35 cellular contexts compared by ENCODE assay signal in genomic region chr20:15328084-15328483, GRCh38.
"Had no signal": no experiment of that assay in that cellular context is flagged by ENCODE, and none has a peak within 500 bp of the region (broad histone marks: within the 10 kb centered on the region; RNA-seq: fewer than 3 reads in every experiment).

No MANE protein-coding gene starts in this region.

- H3K4me3 Mint-ChIP-seq: activated CD4-positive, alpha-beta memory T cell treated with anti-CD3 and anti-CD28 coated beads for 36 hours; activated CD4-positive, alpha-beta T cell treated with anti-CD3 and anti-CD28 coated beads for 36 hours; activated CD4-positive, alpha-beta T cell treated with anti-CD3 and anti-CD28 coated beads, Interleukin-2, amount 10 ng/mL, durations not matched to agents 24 days and 14 days; activated CD8-positive, alpha-beta memory T cell treated with anti-CD3 and anti-CD28 coated beads, Interleukin-2, amount 10 ng/mL, durations not matched to agents 7 days and 5 days; activated CD8-positive, alpha-beta T cell treated with anti-CD3 and anti-CD28 coated beads, Interleukin-2, amount 10 ng/mL, durations not matched to agents 7 days and 5 days; activated naive CD4-positive, alpha-beta T cell treated with anti-CD3 and anti-CD28 coated beads for 36 hours; activated naive CD4-positive, alpha-beta T cell treated with anti-CD3 and anti-CD28 coated beads, Interleukin-2, amount 50 U/mL, for 24 hours; activated naive CD8-positive, alpha-beta T cell treated with anti-CD3 and anti-CD28 coated beads for 36 hours; activated naive CD8-positive, alpha-beta T cell treated with anti-CD3 and anti-CD28 coated beads, Interleukin-2, amount 50 U/mL, for 24 hours; activated T-helper 1 cell treated with anti-CD3 and anti-CD28 coated beads, Interleukin-12 subunit alpha, Interleukin-12 subunit beta, Interleukin-2, Interleukin-4 antibody, amounts not matched to agents 30 ng/mL and 10 ng/mL and 1 ng/mL, durations not matched to agents 14 hours and 24 hours and 36 hours; brain; central memory CD8-positive, alpha-beta T cell; dendritic cell treated with granulocyte-macrophage colony-stimulating factor and Interleukin-4, amounts not matched to agents 40 ng/mL and 50 ng/mL, for 4 days; endodermal cell; T-helper 17 cell; T-helper 2 cell treated with Interferon-gamma antibody and Interleukin-4, amounts not matched to agents 5 μg/mL and 100 μg/mL, for 36 hours had no signal

- H3K36me3 Mint-ChIP-seq: activated CD4-positive, alpha-beta memory T cell treated with anti-CD3 and anti-CD28 coated beads for 36 hours; activated CD8-positive, alpha-beta memory T cell treated with anti-CD3 and anti-CD28 coated beads, Interleukin-2, amount 10 ng/mL, durations not matched to agents 7 days and 5 days; activated naive CD4-positive, alpha-beta T cell treated with anti-CD3 and anti-CD28 coated beads, Interleukin-2, amount 50 U/mL, for 24 hours; activated naive CD8-positive, alpha-beta T cell treated with anti-CD3 and anti-CD28 coated beads for 36 hours; brain had no signal

- H3K4me1 Mint-ChIP-seq: activated CD4-positive, alpha-beta T cell treated with anti-CD3 and anti-CD28 coated beads for 36 hours; activated CD4-positive, alpha-beta T cell treated with anti-CD3 and anti-CD28 coated beads, Interleukin-2, amount 10 ng/mL, durations not matched to agents 24 days and 14 days; activated CD8-positive, alpha-beta memory T cell treated with anti-CD3 and anti-CD28 coated beads, Interleukin-2, amount 10 ng/mL, durations not matched to agents 7 days and 5 days; activated naive CD4-positive, alpha-beta T cell treated with anti-CD3 and anti-CD28 coated beads, Interleukin-2, amount 50 U/mL, for 24 hours; activated naive CD8-positive, alpha-beta T cell treated with anti-CD3 and anti-CD28 coated beads for 36 hours; activated naive CD8-positive, alpha-beta T cell treated with anti-CD3 and anti-CD28 coated beads, Interleukin-2, amount 50 U/mL, for 24 hours; brain; central memory CD8-positive, alpha-beta T cell; endodermal cell; T-helper 17 cell had no signal

- H3K27ac ChIP-seq: adrenal gland, coronary artery, dorsolateral prefrontal cortex had no signal

- H3K9me3 Mint-ChIP-seq: activated naive CD4-positive, alpha-beta T cell treated with anti-CD3 and anti-CD28 coated beads, Interleukin-2, amount 50 U/mL, for 24 hours; endodermal cell had no signal

- H3K4me3 ChIP-seq: adrenal gland, breast epithelium, coronary artery, dorsolateral prefrontal cortex had no signal

- H3K27me3 ChIP-seq: adrenal gland, breast epithelium, dorsolateral prefrontal cortex had no signal

- H3K9me3 ChIP-seq: adrenal gland, breast epithelium had no signal

- DNase-seq: activated CD4-positive, alpha-beta memory T cell treated with anti-CD3 and anti-CD28 coated beads for 36 hours; activated CD4-positive, alpha-beta T cell treated with anti-CD3 and anti-CD28 coated beads for 36 hours; activated CD4-positive, alpha-beta T cell treated with anti-CD3 and anti-CD28 coated beads, Interleukin-2, amount 10 ng/mL, durations not matched to agents 24 days and 14 days; activated CD4-positive, CD25-positive, alpha-beta regulatory T cell; activated CD4-positive, CD25-positive, alpha-beta regulatory T cell treated with anti-CD3 and anti-CD28 coated beads, Interleukin-2, amount 50 U/mL, for 72 hours; activated CD8-positive, alpha-beta memory T cell treated with anti-CD3 and anti-CD28 coated beads, Interleukin-2, amount 10 ng/mL, durations not matched to agents 7 days and 5 days; activated CD8-positive, alpha-beta memory T cell treated with anti-CD3 and anti-CD28 coated beads, Interleukin-2, amount 50 U/mL, for 4 hours; activated CD8-positive, alpha-beta T cell treated with anti-CD3 and anti-CD28 coated beads, Interleukin-2, amount 10 ng/mL, durations not matched to agents 7 days and 5 days; activated effector memory CD4-positive, alpha-beta T cell treated with anti-CD3 and anti-CD28 coated beads, Interleukin-2, amount 50 U/mL, for 16 hours; activated naive CD4-positive, alpha-beta T cell treated with anti-CD3 and anti-CD28 coated beads for 36 hours; activated naive CD8-positive, alpha-beta T cell treated with anti-CD3 and anti-CD28 coated beads for 36 hours; activated naive CD8-positive, alpha-beta T cell treated with anti-CD3 and anti-CD28 coated beads, Interleukin-2, amount 50 U/mL, for 24 hours; activated T-cell treated with anti-CD3 and anti-CD28 coated beads, Interleukin-2, amount 50 U/mL, for 1 hour; activated T-cell treated with anti-CD3 and anti-CD28 coated beads, Interleukin-2, amount 50 U/mL, for 48 hours; adrenal gland; amygdala; aorta; dorsolateral prefrontal cortex; effector memory CD4-positive, alpha-beta T cell; endodermal cell; foreskin fibroblast; head of caudate nucleus; T-helper 1 cell; T-helper 17 cell; T1000 had no signal

- H3K36me3 ChIP-seq: adrenal gland, breast epithelium had no signal

- ATAC-seq: activated CD4-positive, alpha-beta T cell treated with anti-CD3 and anti-CD28 coated beads for 36 hours; activated CD8-positive, alpha-beta memory T cell treated with anti-CD3 and anti-CD28 coated beads, Interleukin-2, amount 10 ng/mL, durations not matched to agents 7 days and 5 days; activated CD8-positive, alpha-beta T cell treated with anti-CD3 and anti-CD28 coated beads, Interleukin-2, amount 10 ng/mL, durations not matched to agents 7 days and 5 days; activated naive CD8-positive, alpha-beta T cell treated with anti-CD3 and anti-CD28 coated beads, Interleukin-2, amount 50 U/mL, for 24 hours; esophagus mucosa; T-helper 17 cell had no signal

- H3K4me1 ChIP-seq: adrenal gland, breast epithelium had no signal

- H3K27ac Mint-ChIP-seq: activated CD4-positive, alpha-beta memory T cell treated with anti-CD3 and anti-CD28 coated beads for 36 hours; activated CD4-positive, alpha-beta T cell treated with anti-CD3 and anti-CD28 coated beads for 36 hours; activated CD4-positive, alpha-beta T cell treated with anti-CD3 and anti-CD28 coated beads, Interleukin-2, amount 10 ng/mL, durations not matched to agents 24 days and 14 days; activated CD8-positive, alpha-beta memory T cell treated with anti-CD3 and anti-CD28 coated beads, Interleukin-2, amount 10 ng/mL, durations not matched to agents 7 days and 5 days; activated CD8-positive, alpha-beta T cell treated with anti-CD3 and anti-CD28 coated beads, Interleukin-2, amount 10 ng/mL, durations not matched to agents 7 days and 5 days; activated naive CD4-positive, alpha-beta T cell treated with anti-CD3 and anti-CD28 coated beads for 36 hours; activated naive CD4-positive, alpha-beta T cell treated with anti-CD3 and anti-CD28 coated beads, Interleukin-2, amount 50 U/mL, for 24 hours; activated naive CD8-positive, alpha-beta T cell treated with anti-CD3 and anti-CD28 coated beads for 36 hours; activated naive CD8-positive, alpha-beta T cell treated with anti-CD3 and anti-CD28 coated beads, Interleukin-2, amount 50 U/mL, for 24 hours; activated T-helper 1 cell treated with anti-CD3 and anti-CD28 coated beads, Interleukin-12 subunit alpha, Interleukin-12 subunit beta, Interleukin-2, Interleukin-4 antibody, amounts not matched to agents 30 ng/mL and 10 ng/mL and 1 ng/mL, durations not matched to agents 14 hours and 24 hours and 36 hours; activated T-helper 2 cell treated with anti-CD3 and anti-CD28 coated beads, Interferon-gamma antibody, Interleukin-2, Interleukin-4, amounts not matched to agents 10 μg/mL and 5 μg/mL and 100 μg/mL, durations not matched to agents 14 hours and 24 hours and 36 hours; brain; dendritic cell treated with granulocyte-macrophage colony-stimulating factor and Interleukin-4, amounts not matched to agents 40 ng/mL and 50 ng/mL, for 4 days; endodermal cell; T-helper 17 cell; T-helper 2 cell treated with Interferon-gamma antibody and Interleukin-4, amounts not matched to agents 5 μg/mL and 100 μg/mL, for 36 hours had no signal

- H3K27me3 Mint-ChIP-seq: activated CD4-positive, alpha-beta memory T cell treated with anti-CD3 and anti-CD28 coated beads for 36 hours; activated CD4-positive, alpha-beta T cell treated with anti-CD3 and anti-CD28 coated beads for 36 hours; activated CD4-positive, alpha-beta T cell treated with anti-CD3 and anti-CD28 coated beads, Interleukin-2, amount 10 ng/mL, durations not matched to agents 24 days and 14 days; activated CD8-positive, alpha-beta memory T cell treated with anti-CD3 and anti-CD28 coated beads, Interleukin-2, amount 10 ng/mL, durations not matched to agents 7 days and 5 days; activated naive CD4-positive, alpha-beta T cell treated with anti-CD3 and anti-CD28 coated beads, Interleukin-2, amount 50 U/mL, for 24 hours; activated naive CD8-positive, alpha-beta T cell treated with anti-CD3 and anti-CD28 coated beads for 36 hours; activated naive CD8-positive, alpha-beta T cell treated with anti-CD3 and anti-CD28 coated beads, Interleukin-2, amount 50 U/mL, for 24 hours; central memory CD8-positive, alpha-beta T cell; dendritic cell treated with granulocyte-macrophage colony-stimulating factor and Interleukin-4, amounts not matched to agents 40 ng/mL and 50 ng/mL, for 4 days; T-helper 17 cell had no signal
